In the genomic region with DNA sequence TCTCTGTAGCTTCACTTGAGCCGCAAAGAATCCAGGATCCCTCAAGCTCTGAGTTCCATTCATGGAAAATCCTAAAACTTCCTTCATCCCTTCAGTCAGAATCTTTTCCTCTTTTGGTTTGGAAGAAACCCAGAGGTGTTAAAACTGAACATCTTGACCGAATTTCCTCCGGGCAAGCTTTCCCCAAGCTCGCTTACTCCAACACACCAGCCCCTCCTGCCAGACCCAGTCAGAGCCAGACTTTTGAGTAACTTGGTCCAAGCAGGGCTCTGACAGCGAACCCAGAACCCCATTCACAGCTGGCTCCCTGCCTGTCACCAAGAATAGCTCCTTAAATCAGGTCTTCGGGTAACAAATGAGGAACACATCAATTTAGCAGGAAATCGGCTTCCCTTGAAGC, we compare ENCODE assay signal across 12 cellular contexts. TPM values are rescaled to one million over a fixed set of nuclear protein-coding genes. Genes with fewer than 3 reads are reported as not detected.
DNase-seq lines count a peak whose midpoint lies in the region; ATAC-seq, FAIRE-seq and TF ChIP-seq lines count a peak whose summit lies in the region.
"Had no signal": no experiment of that assay in that cellular context is flagged by ENCODE, and none has a peak within 500 bp of the region (broad histone marks: within the 10 kb centered on the region; RNA-seq: fewer than 3 reads in every experiment).

No MANE protein-coding gene starts in this region.

- no peaks in the 10 kb centered on the region for H3K9me3 ChIP-seq in psoas muscle
- H3K9me3 ChIP-seq: BE2C had no signal

- TF ChIP-seq CTCF in psoas muscle (IDR thresholded peaks at IDR 0.05) = no peak

- no peak for FAIRE-seq in RCC 7860 (lab: Jason Lieb, UNC)
- FAIRE-seq: endometrium, urothelium cell line had no signal

- H3K4me3 ChIP-seq in psoas muscle = no peak overlapping the region

- intact Hi-C loops in left cardiac atrium (cut with DNase I) = no loop called here
- intact Hi-C loops in psoas muscle (cut with DNase I) = no loop called here

- H3K27me3 ChIP-seq in psoas muscle (ENCODE audit: insufficient read depth in 3 of 3, low read length in 2 of 3) = peaks cover 0 to 1% (median 0%) of the 10 kb centered on the region in 3 donors
- H3K27me3 ChIP-seq: BE2C had no signal

- no peaks in the 10 kb centered on the region for H3K4me1 ChIP-seq in psoas muscle
- H3K4me1 ChIP-seq: BE2C had no signal

- H3K27ac ChIP-seq in psoas muscle = no peak overlapping the region

- ATAC-seq in left cardiac atrium (peak; percentile 54 to 82), psoas muscle (no peak), HG02798 (IDR thresholded peaks at IDR 0.05; ENCODE audit: poor library complexity, unreplicated experiment) (no peak), GM19023 (IDR thresholded peaks at IDR 0.05; ENCODE audit: unreplicated experiment) (no peak)

- WGBS in psoas muscle, 3 donors = 11 to 18% (median 12%) methylated on average over 7 of the region's 7 CpGs

- DNase-seq in Ammon's horn (ENCODE audit: low spot score) (peak; percentile 48), NOMO-1 treated with DMSO at 0.1 percent for 48 hours (lab: John Stamatoyannopoulos, UW; ENCODE audit: unreplicated experiment) (peak; percentile 33), left cardiac atrium (peak; percentile 52), psoas muscle (peak; percentile 63 to 70), NCI-H1694 (lab: John Stamatoyannopoulos, UW) (no peak), RCC 7860 (ENCODE audit: low spot score) (no peak)
- DNase-seq: BE2C, NCI-H1048 had no signal

- no peaks in the 10 kb centered on the region for H3K36me3 ChIP-seq in psoas muscle (ENCODE audit: insufficient read depth in 1 of 2, low read depth in 1 of 2)
- H3K36me3 ChIP-seq: BE2C had no signal

RNA-seq across cellular contexts. Expression of a gene that starts 27.3 kb away (rescaled TPM):
- 100 to 1,000 TPM; 115 to 119 TPM for total RNA-seq in left cardiac atrium
- 10 to 100 TPM in 2 of 4 donors, 1 to 10 TPM in 2; 7.0 to 16.9 (median 9.6) TPM for total RNA-seq in psoas muscle
- polyA plus RNA-seq in psoas muscle = 1 to 10 TPM; 1.4 to 2.3 (median 1.6) TPM

Comparison
In these comparisons a context has a peak if more than half of its experiments do, and no peak if none do; other contexts are left out.
1. DNase-seq: peak in Ammon's horn (single experiment), NOMO-1 treated with DMSO at 0.1 percent for 48 hours (single experiment), left cardiac atrium (single experiment) and psoas muscle (2 of 2); none in NCI-H1694 (single experiment) and RCC 7860 (single experiment).
2. ATAC-seq: peak in left cardiac atrium (2 of 2); none in psoas muscle (0 of 4), HG02798 (single experiment) and GM19023 (single experiment).
3. RNA of a gene that starts 27.3 kb away (total RNA-seq): 115 to 119 TPM in left cardiac atrium; 7.0 to 16.9 TPM in psoas muscle; every median in the first group is over 4 times any median in the second.